13 cellular contexts compared by ENCODE assay signal in genomic region chr3:42088803-42089520, GRCh38. TPM values are rescaled to one million over a fixed set of nuclear protein-coding genes. Genes with fewer than 3 reads are reported as not detected.
DNase-seq lines count a peak whose midpoint lies in the region; ATAC-seq lines count a peak whose summit lies in the region.
"Had no signal": no experiment of that assay in that cellular context is flagged by ENCODE, and none has a peak within 500 bp of the region (broad histone marks: within the 10 kb centered on the region; RNA-seq: fewer than 3 reads in every experiment).

No MANE protein-coding gene starts in this region.

- peaks cover 8% of the 10 kb centered on the region for H3K9me3 Mint-ChIP-seq in activated naive CD8-positive, alpha-beta T cell treated with anti-CD3 and anti-CD28 coated beads for 36 hours

- H3K4me3 Mint-ChIP-seq in activated naive CD8-positive, alpha-beta T cell treated with anti-CD3 and anti-CD28 coated beads for 36 hours: no peak overlapping the region
- H3K4me3 Mint-ChIP-seq: activated naive CD4-positive, alpha-beta T cell treated with anti-CD3 and anti-CD28 coated beads for 36 hours had no signal

- peaks cover 62% of the 10 kb centered on the region for H3K4me1 Mint-ChIP-seq in activated naive CD8-positive, alpha-beta T cell treated with anti-CD3 and anti-CD28 coated beads for 36 hours

- peaks cover 42% of the 10 kb centered on the region for H3K36me3 Mint-ChIP-seq in activated naive CD8-positive, alpha-beta T cell treated with anti-CD3 and anti-CD28 coated beads for 36 hours

- DNase-seq in DMS79 treated with DMSO at 0.1 percent for 48 hours (lab: John Stamatoyannopoulos, UW): peak; percentile 59
- no peak for DNase-seq in activated naive CD8-positive, alpha-beta T cell treated with anti-CD3 and anti-CD28 coated beads for 36 hours
- no peak for DNase-seq in NCI-H2227 treated with DMSO at 0.1 percent for 48 hours (lab: John Stamatoyannopoulos, UW)
- DNase-seq in dedifferentiated amniotic fluid mesenchymal stem cell (ENCODE audit: extremely low spot score): no peak
- DNase-seq in activated gamma-delta T cell (lab: John Stamatoyannopoulos, UW): no peak
- DNase-seq: activated naive CD4-positive, alpha-beta T cell treated with anti-CD3 and anti-CD28 coated beads for 36 hours; cerebellar nuclear complex; islet precursor cell; NCI-H1048; pancreas had no signal

- no peaks in the 10 kb centered on the region for H3K27me3 Mint-ChIP-seq in activated naive CD8-positive, alpha-beta T cell treated with anti-CD3 and anti-CD28 coated beads for 36 hours

- H3K27ac Mint-ChIP-seq in activated naive CD8-positive, alpha-beta T cell treated with anti-CD3 and anti-CD28 coated beads for 36 hours: peak overlapping the region; percentile 7
- H3K27ac Mint-ChIP-seq: activated naive CD4-positive, alpha-beta T cell treated with anti-CD3 and anti-CD28 coated beads for 36 hours had no signal

- ATAC-seq in GM19043 (IDR thresholded peaks at IDR 0.05; ENCODE audit: low read depth, unreplicated experiment) (peak; percentile 59), HG02798 (IDR thresholded peaks at IDR 0.05; ENCODE audit: poor library complexity, unreplicated experiment) (peak; percentile 73), GM19328 (IDR thresholded peaks at IDR 0.05; ENCODE audit: unreplicated experiment) (no peak)
- ATAC-seq: pancreas had no signal

RNA-seq across cellular contexts. Expression of gene TRAK1, which starts 2.2 kb away (rescaled TPM):
- total RNA-seq in activated naive CD8-positive, alpha-beta T cell treated with anti-CD3 and anti-CD28 coated beads for 36 hours: 10 to 100 TPM; 22.3 to 22.8 TPM
